8 cellular contexts compared by ENCODE assay signal in the genomic region with DNA sequence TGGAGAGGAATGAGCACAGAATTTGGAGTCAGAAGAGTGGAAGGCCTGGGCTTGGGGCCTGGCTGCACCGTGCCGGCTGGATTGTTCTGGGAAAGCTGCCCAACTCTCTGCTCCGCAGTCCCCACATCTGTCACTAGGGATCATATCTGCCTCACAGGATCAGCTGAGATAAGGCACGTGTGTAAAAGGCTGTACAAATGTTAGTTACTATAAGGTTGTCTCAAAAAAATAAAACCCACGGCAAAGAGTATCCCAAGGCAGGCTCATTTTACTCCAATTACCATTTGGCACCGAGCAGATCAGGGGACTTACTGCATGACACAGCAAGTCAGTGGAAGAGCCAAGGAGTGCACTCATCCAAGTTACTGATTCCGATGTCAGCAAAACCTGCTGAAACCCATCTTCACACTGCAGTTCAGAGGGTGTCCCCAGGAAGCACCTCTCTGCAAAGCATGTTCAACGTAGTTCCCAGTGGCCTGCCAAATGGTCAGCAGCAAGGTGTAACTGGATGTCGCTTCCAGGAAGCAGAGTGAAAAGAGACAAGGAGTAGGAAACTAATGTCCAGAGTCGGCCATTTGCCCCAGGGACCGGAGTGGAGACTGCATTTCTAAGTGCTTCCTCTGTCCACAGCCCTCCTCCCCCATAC. TPM values are rescaled to one million over a fixed set of nuclear protein-coding genes. Genes with fewer than 3 reads are reported as not detected.
DNase-seq lines count a peak whose midpoint lies in the region; ATAC-seq and TF ChIP-seq lines count a peak whose summit lies in the region.

No MANE protein-coding gene starts in this region.

- H3K36me3 Mint-ChIP-seq in CD14-positive monocyte: no peaks in the 10 kb centered on the region

- no peak for DNase-seq in CD14-positive monocyte (ENCODE audit: low spot score)
- DNase-seq in NCI-H2196 (lab: John Stamatoyannopoulos, UW; ENCODE audit: unreplicated experiment): peak; percentile 71
- DNase-seq in coronary artery (ENCODE audit: low spot score): no peak
- DNase-seq in ureter (ENCODE audit: low spot score): peak; percentile 69
- no peak for DNase-seq in stimulated activated CD4-positive, alpha-beta T cell treated with anti-CD3 and anti-CD28 coated beads, Interleukin-1b, Interleukin-23, amount 100 ng/mL, for 48 hours
- no peak for DNase-seq in LoVo (ENCODE audit: low spot score)

- TF ChIP-seq RAD21 in liver (IDR thresholded peaks at IDR 0.05): peak; percentile 82 to 86

- H3K4me1 Mint-ChIP-seq in CD14-positive monocyte: peaks cover 7% of the 10 kb centered on the region

- no peak for TF ChIP-seq CTCF in CD14-positive monocyte (IDR thresholded peaks at IDR 0.05)
- TF ChIP-seq CTCF in coronary artery (IDR thresholded peaks at IDR 0.05): no peak
- TF ChIP-seq CTCF in liver (IDR thresholded peaks at IDR 0.05; ENCODE audit: low read depth, low read length, missing input control): peak; percentile 65

- H3K4me1 ChIP-seq in liver (ENCODE audit: control insufficient read depth in 4 of 4, insufficient read depth in 4 of 4, low read length in 3 of 4): peaks cover 2 to 16% (median 5%) of the 10 kb centered on the region in 4 donors

- H3K4me3 Mint-ChIP-seq in CD14-positive monocyte: no peak overlapping the region

- no peak for ATAC-seq in GM18868 (IDR thresholded peaks at IDR 0.05; ENCODE audit: unreplicated experiment)

- H3K27me3 Mint-ChIP-seq in CD14-positive monocyte (ENCODE audit: low read depth in 3 of 3): peaks cover 2 to 14% (median 3%) of the 10 kb centered on the region in 3 donors

- WGBS in liver: 35% methylated on average over 11 of the region's 11 CpGs

- H3K9me3 ChIP-seq in liver (ENCODE audit: control insufficient read depth in 4 of 4, low read length in 3 of 4): no peaks in the 10 kb centered on the region

- H3K27me3 ChIP-seq in liver (ENCODE audit: control insufficient read depth in 4 of 4, insufficient read depth in 4 of 4, low read length in 3 of 4): no peaks in the 10 kb centered on the region

- H3K4me3 ChIP-seq in coronary artery (no peak overlapping the region), liver (ENCODE audit: low read depth in 1 of 3, low read length in 3 of 3) (no peak overlapping the region)

- H3K9me3 Mint-ChIP-seq in CD14-positive monocyte: peaks cover 0 to 2% (median 0%) of the 10 kb centered on the region in 7 donors

- H3K9ac ChIP-seq in liver (ENCODE audit: low read depth in 1 of 2, low read length in 2 of 2): no peak overlapping the region

- peak overlapping the region; percentile 68 to 69 for H3K27ac ChIP-seq in coronary artery
- peak overlapping the region; percentile 59 to 65 for H3K27ac ChIP-seq in liver (ENCODE audit: low read depth in 1 of 2, low read length in 2 of 2)

- peak overlapping the region in 4 of 7 donors; percentile 19 to 68 (median 53) for H3K27ac Mint-ChIP-seq in CD14-positive monocyte

- no peaks in the 10 kb centered on the region for H3K36me3 ChIP-seq in liver (ENCODE audit: control insufficient read depth in 4 of 4, insufficient read depth in 3 of 4, low read depth in 1 of 4, low read length in 3 of 4)

- intact Hi-C loops in CD14-positive monocyte (cut with micrococcal nuclease): loop anchor here in 1 of 2 donors (10.0 kb wide), 1 partner anchor 240 kb away; no protein-coding TSS in a partner anchor

TF ChIP-seq in liver, 16 proteins besides CTCF, POLR2A, EP300 and RAD21:
- TF ChIP-seq HNF4G (IDR thresholded peaks at IDR 0.05) (no peak), RXRA (IDR thresholded peaks at IDR 0.05) (no peak), YY1 (IDR thresholded peaks at IDR 0.05) (peak; percentile 19)
- TF ChIP-seq, protein P1, sequence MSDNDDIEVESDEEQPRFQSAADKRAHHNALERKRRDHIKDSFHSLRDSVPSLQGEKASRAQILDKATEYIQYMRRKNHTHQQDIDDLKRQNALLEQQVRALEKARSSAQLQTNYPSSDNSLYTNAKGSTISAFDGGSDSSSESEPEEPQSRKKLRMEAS (IDR thresholded peaks at IDR 0.05): peak; percentile 18
TF ChIP-seq in liver: peak in this region for 2.

RNA-seq across cellular contexts. Expression of gene MRTFA, which starts 18.1 kb away (rescaled TPM):
- polyA plus RNA-seq in CD14-positive monocyte: 10 to 100 TPM; 14.1 to 18.9 TPM
- 10 to 100 TPM; 10.0 to 22.0 TPM for total RNA-seq in liver
- polyA plus RNA-seq in liver: 1 to 10 TPM; 7.5 to 9.2 TPM
- 64.2 TPM for total RNA-seq in ureter

RNA-seq across cellular contexts. Expression of gene MCHR1, which starts 24.6 kb away (rescaled TPM):
- polyA plus RNA-seq in CD14-positive monocyte (under 1 TPM in 1 of 2 donors, not detected in 1; 0.05 TPM), liver (1 to 10 TPM in 1 of 2 donors, under 1 TPM in 1; 0.61 to 2.4 TPM)
- total RNA-seq in liver (1 to 10 TPM in 1 of 2 donors, under 1 TPM in 1; 0.23 to 1.5 TPM), ureter (not detected)

Comparison
In these comparisons a context has a peak if more than half of its experiments do, and no peak if none do; other contexts are left out.
1. DNase-seq: peak in NCI-H2196 (single experiment) and ureter (single experiment); none in CD14-positive monocyte (single experiment), coronary artery (single experiment), stimulated activated CD4-positive, alpha-beta T cell treated with anti-CD3 and anti-CD28 coated beads, Interleukin-1b, Interleukin-23, amount 100 ng/mL, for 48 hours (single experiment) and LoVo (single experiment).